ENCODE assay signal across 11 cellular contexts in the genomic region with DNA sequence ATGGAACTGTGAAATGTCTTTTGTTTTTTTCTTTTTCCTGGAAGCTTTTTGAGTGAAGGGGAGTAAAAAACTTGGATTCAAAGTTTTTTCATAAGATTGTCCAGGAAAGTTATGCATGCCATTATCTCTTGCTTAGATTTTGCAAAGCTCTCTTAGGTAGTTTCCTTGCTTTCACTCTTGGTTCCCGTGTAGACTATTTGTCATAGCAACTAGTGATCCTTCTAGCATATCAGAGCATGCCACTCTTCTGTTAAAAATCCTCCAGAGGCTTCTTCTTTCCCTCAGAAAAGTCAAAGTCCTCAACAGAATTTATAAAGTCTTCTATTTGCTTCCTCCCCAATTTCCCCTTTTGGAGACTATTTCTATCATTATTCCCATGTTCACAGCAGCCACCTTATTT. TPM values are rescaled to one million over a fixed set of nuclear protein-coding genes. Genes with fewer than 3 reads are reported as not detected.
DNase-seq lines count a peak whose midpoint lies in the region; ATAC-seq, FAIRE-seq and TF ChIP-seq lines count a peak whose summit lies in the region.
"Had no signal": no experiment of that assay in that cellular context is flagged by ENCODE, and none has a peak within 500 bp of the region (broad histone marks: within the 10 kb centered on the region; RNA-seq: fewer than 3 reads in every experiment).

No MANE protein-coding gene starts in this region.

- ATAC-seq in GM19043 (IDR thresholded peaks at IDR 0.05; ENCODE audit: low read depth, unreplicated experiment) (peak; percentile 68), HG02571 (IDR thresholded peaks at IDR 0.05; ENCODE audit: unreplicated experiment) (peak; percentile 65), HG03442 (IDR thresholded peaks at IDR 0.05; ENCODE audit: unreplicated experiment) (peak; percentile 85)

- FAIRE-seq in urothelium cell line (lab: Jason Lieb, UNC): no peak
- FAIRE-seq: small intestine had no signal

- in situ Hi-C loops in ACHN (cut with HindIII; ENCODE audit: low pct_ligation_motif_present, low pct_unique_long_range_greater_than_20kb, low sequenced_read_pairs): no loop called here

- no peak overlapping the region for H3K4me3 Mint-ChIP-seq in mesothelial cell of epicardium

- no peak for TF ChIP-seq CTCF in mesothelial cell of epicardium (IDR thresholded peaks at IDR 0.05; ENCODE audit: unreplicated experiment)

- peaks cover 16% of the 10 kb centered on the region for H3K9me3 Mint-ChIP-seq in mesothelial cell of epicardium

- no peak for DNase-seq in mesothelial cell of epicardium (ENCODE audit: low spot score in 2 of 2, unreplicated experiment in 2 of 2)
- no peak for DNase-seq in NCI-H2107 treated with DMSO at 0.1 percent for 48 hours (lab: John Stamatoyannopoulos, UW; ENCODE audit: unreplicated experiment)
- DNase-seq in ACHN: no peak
- no peak for DNase-seq in urothelium cell line (ENCODE audit: low spot score)
- DNase-seq in NCI-H1417 treated with DMSO at 0.1 percent for 48 hours (lab: John Stamatoyannopoulos, UW): no peak
- DNase-seq: activated CD8-positive, alpha-beta memory T cell treated with anti-CD3 and anti-CD28 coated beads, Interleukin-2, amount 50 U/mL, for 4 hours; NCI-H226; small intestine had no signal

- H3K27me3 Mint-ChIP-seq in mesothelial cell of epicardium (ENCODE audit: low read depth): no peaks in the 10 kb centered on the region

- H3K36me3 Mint-ChIP-seq in mesothelial cell of epicardium: peaks cover 14% of the 10 kb centered on the region

- H3K4me1 Mint-ChIP-seq in mesothelial cell of epicardium: peaks cover 43% of the 10 kb centered on the region

- H3K27ac Mint-ChIP-seq in mesothelial cell of epicardium: peak overlapping the region; percentile 47

RNA-seq across cellular contexts. Expression of a gene that starts 21.1 kb away (rescaled TPM):
- total RNA-seq in mesothelial cell of epicardium: 17.9 to 19.7 TPM (median 18.0 TPM) in 3 replicates

RNA-seq across cellular contexts. Expression of a gene that starts 21.3 kb away (rescaled TPM):
- 17.3 to 19.5 TPM (median 19.1 TPM) in 3 replicates for total RNA-seq in mesothelial cell of epicardium
